In genomic region chr12:47818701-47819543, GRCh38 we compare ENCODE assay signal across 8 cellular contexts. TPM values are rescaled to one million over a fixed set of nuclear protein-coding genes. Genes with fewer than 3 reads are reported as not detected.
DNase-seq lines count a peak whose midpoint lies in the region; ATAC-seq and TF ChIP-seq lines count a peak whose summit lies in the region.

No MANE protein-coding gene starts in this region.

- peak; percentile 52 to 60 (median 54) for DNase-seq in body of pancreas

- H3K9ac ChIP-seq in iPS-20b (ENCODE audit: low read depth, low read length) (peak overlapping the region; percentile 83; the same call in 1 of the 2 replicates), skeletal muscle tissue (ENCODE audit: low read depth in 1 of 3, low read length in 3 of 3) (peak overlapping the region; percentile 77 to 81 (median 80))

- H3K36me3 ChIP-seq in body of pancreas (replicated peaks in 1 of 2; ENCODE audit: insufficient read depth in 1 of 2, low read depth in 2 of 2): no peaks in the 10 kb centered on the region
- H3K36me3 ChIP-seq in iPS-20b (ENCODE audit: insufficient read depth, low read depth, low read length): peaks cover 10% of the 10 kb centered on the region; the same call in 1 of the 2 replicates
- H3K36me3 ChIP-seq in skeletal muscle tissue (ENCODE audit: control insufficient read depth in 3 of 3, insufficient read depth in 3 of 3, low read length in 3 of 3): peaks cover 0 to 4% (median 4%) of the 10 kb centered on the region in 3 donors

- WGBS in body of pancreas, 2 donors: 32 to 52% methylated on average over 18 to 42 of the region's 49 CpGs

- H3K9me3 ChIP-seq in body of pancreas (no peaks in the 10 kb centered on the region), iPS-20b (ENCODE audit: insufficient read depth, low read depth, low read length) (no peaks in the 10 kb centered on the region), skeletal muscle tissue (ENCODE audit: control insufficient read depth in 3 of 3, low read length in 3 of 3) (no peaks in the 10 kb centered on the region)

- H3K4me3 ChIP-seq in body of pancreas (peak overlapping the region; percentile 21 to 43), iPS-20b (ENCODE audit: low read length) (peak overlapping the region; percentile 93), skeletal muscle tissue (ENCODE audit: low read length in 3 of 3) (peak overlapping the region; percentile 66 to 93 (median 78))

- peak; percentile 36 for ATAC-seq in HG02852 (IDR thresholded peaks at IDR 0.05; ENCODE audit: unreplicated experiment)
- ATAC-seq in body of pancreas: peak; percentile 28
- ATAC-seq in HG03097 (IDR thresholded peaks at IDR 0.05; ENCODE audit: low FRiP score, unreplicated experiment): no peak
- no peak for ATAC-seq in GM21367 (IDR thresholded peaks at IDR 0.05; ENCODE audit: unreplicated experiment)

- TF ChIP-seq POLR2A in Raji (IDR thresholded peaks at IDR 0.05; ENCODE audit: insufficient read depth, low read depth, low read length): peak; percentile 59
- TF ChIP-seq POLR2A in body of pancreas (IDR thresholded peaks at IDR 0.05): peak; percentile 14 to 43 (median 17)

- H3K4me1 ChIP-seq in body of pancreas (peaks cover 50% of the 10 kb centered on the region), iPS-20b (ENCODE audit: insufficient read depth, low read length) (peaks cover 44% of the 10 kb centered on the region), skeletal muscle tissue (ENCODE audit: control insufficient read depth in 3 of 3, insufficient read depth in 3 of 3, low read length in 3 of 3) (peaks cover 71 to 86% (median 81%) of the 10 kb centered on the region in 3 donors)

- intact Hi-C loops in body of pancreas (cut with DNase I): no loop called here

- peak; percentile 37; the same call in 2 of the 3 replicates for TF ChIP-seq CTCF in GM12872 (IDR thresholded peaks at IDR 0.05; ENCODE audit: insufficient read depth, low read depth, low read length)
- peak in 4 of 7 experiments; percentile 8 to 24 (median 16) for TF ChIP-seq CTCF in body of pancreas (IDR thresholded peaks at IDR 0.05)

- H3K27me3 ChIP-seq in body of pancreas (no peaks in the 10 kb centered on the region), iPS-20b (ENCODE audit: insufficient read depth, low read length) (peaks cover 19% of the 10 kb centered on the region; the same call in 1 of the 2 replicates), skeletal muscle tissue (ENCODE audit: control insufficient read depth in 3 of 3, insufficient read depth in 3 of 3, low read length in 3 of 3) (no peaks in the 10 kb centered on the region)

- H3K27ac ChIP-seq in body of pancreas (peak overlapping the region; percentile 81 to 95 (median 94)), iPS-20b (ENCODE audit: low read length) (no peak overlapping the region), skeletal muscle tissue (ENCODE audit: low read depth, low read length) (peak overlapping the region; percentile 82)

RNA-seq across cellular contexts. Expression of gene HDAC7, which starts 0.8 kb away (rescaled TPM):
- 10 to 100 TPM; 26.2 to 26.7 TPM for total RNA-seq in body of pancreas
- 21.4 TPM for total RNA-seq in skeletal muscle tissue

RNA-seq across cellular contexts. Expression of gene SLC48A1, which starts 45.9 kb away (rescaled TPM):
- total RNA-seq in body of pancreas (10 to 100 TPM; 12.7 to 22.1 TPM), skeletal muscle tissue (7.8 TPM)

Comparison
In these comparisons a context has a peak if more than half of its experiments do, and no peak if none do; other contexts are left out.
1. ATAC-seq: peak in HG02852 (single experiment) and body of pancreas (single experiment); none in HG03097 (single experiment) and GM21367 (single experiment).
2. H3K4me3 ChIP-seq: peak in every context shown above with its lines; median percentile 93 in iPS-20b; 78 in skeletal muscle tissue; 32 in body of pancreas.